Comparison of ENCODE assay signal across 13 cellular contexts in the genomic region with DNA sequence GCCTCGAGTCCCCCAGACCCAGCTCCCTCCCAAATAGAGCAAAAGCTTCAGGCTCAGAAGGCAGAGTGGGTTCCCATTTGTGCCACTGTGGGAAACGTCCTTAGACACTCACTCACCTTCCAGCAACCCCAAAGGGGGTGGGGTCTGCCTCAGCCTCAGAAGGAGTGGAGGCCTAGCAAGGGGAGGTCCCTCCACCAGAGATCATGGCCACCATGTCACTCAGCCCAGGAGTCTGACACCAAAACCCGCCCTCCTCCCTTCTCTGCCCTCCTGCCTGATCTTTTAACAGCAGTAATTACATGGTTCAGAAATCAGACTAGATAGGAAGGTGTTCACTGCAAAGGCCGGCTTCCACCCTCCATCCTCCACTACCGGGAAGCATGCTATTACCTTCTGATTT. TPM values are rescaled to one million over a fixed set of nuclear protein-coding genes. Genes with fewer than 3 reads are reported as not detected.
DNase-seq lines count a peak whose midpoint lies in the region; TF ChIP-seq lines count a peak whose summit lies in the region.
"Had no signal": no experiment of that assay in that cellular context is flagged by ENCODE, and none has a peak within 500 bp of the region (broad histone marks: within the 10 kb centered on the region; RNA-seq: fewer than 3 reads in every experiment).

No MANE protein-coding gene starts in this region.

- no peak overlapping the region for H4K91ac ChIP-seq in trophoblast cell (ENCODE audit: low read depth, low read length)

- H2BK120ac ChIP-seq in trophoblast cell (ENCODE audit: insufficient read depth, low read length, poor library complexity) = no peak overlapping the region

- no peak overlapping the region for H4K12ac ChIP-seq in trophoblast cell (ENCODE audit: low read depth, low read length)

- no peak overlapping the region for H3K4me3 Mint-ChIP-seq in nephron progenitor cell
- H3K4me3 Mint-ChIP-seq: CD4-positive, alpha-beta T cell had no signal

- H4K8ac ChIP-seq in trophoblast cell (ENCODE audit: low read depth, low read length) = no peak overlapping the region

- H3K27me3 ChIP-seq in trophoblast cell (ENCODE audit: insufficient read depth, low read length) = no peaks in the 10 kb centered on the region

- H3K9me3 Mint-ChIP-seq in nephron progenitor cell = no peaks in the 10 kb centered on the region
- H3K9me3 Mint-ChIP-seq: CD4-positive, alpha-beta T cell had no signal

- H3K4me2 ChIP-seq in trophoblast cell (ENCODE audit: low read length) = no peak overlapping the region

- peak; percentile 2 for DNase-seq in NCI-H1436 (lab: John Stamatoyannopoulos, UW)
- DNase-seq in NCI-H1436 treated with DMSO at 0.1 percent for 48 hours (lab: John Stamatoyannopoulos, UW) = no peak
- DNase-seq in NCI-H69 (lab: John Stamatoyannopoulos, UW) = peak; percentile 34
- peak; percentile 29 for DNase-seq in nephron progenitor cell
- DNase-seq in cerebellar cortex (ENCODE audit: low spot score) = no peak
- DNase-seq in trophoblast cell = no peak
- no peak for DNase-seq in RKO (ENCODE audit: low spot score)
- DNase-seq: 8988T; C1 segment of cervical spinal cord; Caco-2; CD4-positive, alpha-beta T cell; GM23248 had no signal

- no peak overlapping the region for H3K9ac ChIP-seq in trophoblast cell (ENCODE audit: low read length)
- H3K9ac ChIP-seq: GM23248 had no signal

- H3K4me3 ChIP-seq in HEK293 (ENCODE audit: low read depth, low read length) (no peak overlapping the region), trophoblast cell (ENCODE audit: low read depth, low read length) (no peak overlapping the region)
- H3K4me3 ChIP-seq: GM23248 had no signal

- no CpG with 5 or more reads among the region's 5 CpGs for WGBS in trophoblast cell (ENCODE audit: extremely low coverage, insufficient coverage, insufficient read length)

- no peaks in the 10 kb centered on the region for H3K79me1 ChIP-seq in trophoblast cell (ENCODE audit: low read length)

- no peak overlapping the region for H3K23ac ChIP-seq in trophoblast cell (ENCODE audit: low read length)

- H2BK5ac ChIP-seq in trophoblast cell (ENCODE audit: low read depth, low read length, poor library complexity) = no peak overlapping the region

- peaks cover 6% of the 10 kb centered on the region for H3K4me1 Mint-ChIP-seq in nephron progenitor cell

- H3K14ac ChIP-seq in trophoblast cell (ENCODE audit: low read length) = no peak overlapping the region

- no peaks in the 10 kb centered on the region for H3K36me3 Mint-ChIP-seq in nephron progenitor cell (ENCODE audit: low read depth)

- no peaks in the 10 kb centered on the region for H3K9me3 ChIP-seq in HEK293 (ENCODE audit: control insufficient read depth, insufficient read depth, low read depth, low read length)
- H3K9me3 ChIP-seq in trophoblast cell (ENCODE audit: insufficient read depth, low read depth, low read length) = peaks cover 2% of the 10 kb centered on the region
- H3K9me3 ChIP-seq: Caco-2 had no signal

- peaks cover 72% of the 10 kb centered on the region for H3K27me3 Mint-ChIP-seq in nephron progenitor cell (ENCODE audit: low read depth, poor library complexity)

- no peaks in the 10 kb centered on the region for H3K79me2 ChIP-seq in trophoblast cell (ENCODE audit: control insufficient read depth, insufficient read depth, low read length, poor library complexity)

- CTCF ChIA-PET in HEK293 (lab: Yijun Ruan, JAX) = no interaction called here

- H2AFZ ChIP-seq in trophoblast cell (ENCODE audit: insufficient read depth, low read length, poor library complexity) = no peak overlapping the region
- H2AFZ ChIP-seq: GM23248 had no signal

- no peak overlapping the region for H2BK12ac ChIP-seq in trophoblast cell (ENCODE audit: low read length)

- H3K36me3 ChIP-seq in HEK293 (ENCODE audit: control insufficient read depth in 2 of 2, insufficient read depth in 1 of 2, low read length in 2 of 2) = no peaks in the 10 kb centered on the region
- no peaks in the 10 kb centered on the region for H3K36me3 ChIP-seq in trophoblast cell (ENCODE audit: control insufficient read depth in 1 of 2, insufficient read depth in 2 of 2, low read length in 2 of 2)

- no peak overlapping the region for H3K18ac ChIP-seq in trophoblast cell (ENCODE audit: low read length)

- no peak overlapping the region for H3K27ac Mint-ChIP-seq in nephron progenitor cell
- H3K27ac Mint-ChIP-seq: CD4-positive, alpha-beta T cell had no signal

- no peaks in the 10 kb centered on the region for H3K4me1 ChIP-seq in HEK293 (ENCODE audit: control insufficient read depth, insufficient read depth, low read length)
- H3K4me1 ChIP-seq in trophoblast cell (ENCODE audit: control insufficient read depth in 1 of 2, insufficient read depth in 2 of 2, low read length in 2 of 2) = no peaks in the 10 kb centered on the region
- H3K4me1 ChIP-seq: Caco-2 had no signal

- TF ChIP-seq CTCF in HEK293 (tag by site-specific recombination; IDR thresholded peaks at IDR 0.05) = no peak
- no peak for TF ChIP-seq CTCF in nephron progenitor cell (IDR thresholded peaks at IDR 0.05)

- POLR2A ChIA-PET in HEK293 (lab: Yijun Ruan, JAX) = no interaction called here

- no peak overlapping the region for H3K4ac ChIP-seq in trophoblast cell (ENCODE audit: low read depth, low read length)

- H3K27ac ChIP-seq in HEK293 (ENCODE audit: extremely low read depth, low read depth, low read length) (no peak overlapping the region), trophoblast cell (ENCODE audit: low read depth, low read length) (no peak overlapping the region)
- H3K27ac ChIP-seq: GM23248 had no signal

- H2AK5ac ChIP-seq in trophoblast cell (ENCODE audit: low read length) = no peak overlapping the region

TF ChIP-seq in HEK293, 187 proteins besides CTCF, POLR2A, EP300 and RAD21:
- TF ChIP-seq, protein P1, sequence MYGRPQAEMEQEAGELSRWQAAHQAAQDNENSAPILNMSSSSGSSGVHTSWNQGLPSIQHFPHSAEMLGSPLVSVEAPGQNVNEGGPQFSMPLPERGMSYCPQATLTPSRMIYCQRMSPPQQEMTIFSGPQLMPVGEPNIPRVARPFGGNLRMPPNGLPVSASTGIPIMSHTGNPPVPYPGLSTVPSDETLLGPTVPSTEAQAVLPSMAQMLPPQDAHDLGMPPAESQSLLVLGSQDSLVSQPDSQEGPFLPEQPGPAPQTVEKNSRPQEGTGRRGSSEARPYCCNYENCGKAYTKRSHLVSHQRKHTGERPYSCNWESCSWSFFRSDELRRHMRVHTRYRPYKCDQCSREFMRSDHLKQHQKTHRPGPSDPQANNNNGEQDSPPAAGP (tag by site-specific recombination; IDR thresholded peaks at IDR 0.05) = no peak
- peak; percentile 34; the same call in 1 of the 2 replicates for TF ChIP-seq SP7 (tag by site-specific recombination; IDR thresholded peaks at IDR 0.05)

RNA-seq across cellular contexts. Expression of a gene that starts 33.7 kb away (rescaled TPM):
- polyA plus RNA-seq in trophoblast cell (2013) = 0.78 and 0.92 TPM in 2 replicates

RNA-seq across cellular contexts. Expression of a gene that starts 48.5 kb away (rescaled TPM):
- polyA plus RNA-seq in trophoblast cell (2013) = 29.4 and 30.7 TPM in 2 replicates

Comparison
In these comparisons a context has a peak if more than half of its experiments do, and no peak if none do; other contexts are left out.
1. DNase-seq: peak in NCI-H1436 (single experiment), NCI-H69 (single experiment) and nephron progenitor cell (single experiment); none in NCI-H1436 treated with DMSO at 0.1 percent for 48 hours (single experiment), cerebellar cortex (single experiment), trophoblast cell (0 of 2) and RKO (single experiment).